ENCODE assay signal across 13 cellular contexts in genomic region chr10:119413738-119414611, GRCh38.
DNase-seq lines count a peak whose midpoint lies in the region; ATAC-seq and TF ChIP-seq lines count a peak whose summit lies in the region.
"Had no signal": no experiment of that assay in that cellular context is flagged by ENCODE, and none has a peak within 500 bp of the region (broad histone marks: within the 10 kb centered on the region; RNA-seq: fewer than 3 reads in every experiment).

No MANE protein-coding gene starts in this region.

- H2BK120ac ChIP-seq in H9 (ENCODE audit: low read depth, low read length, poor library complexity, severe bottlenecking): no peak overlapping the region

- no peak overlapping the region for H2AK5ac ChIP-seq in H9 (ENCODE audit: insufficient read length, low read length)

- H2BK20ac ChIP-seq in H9 (ENCODE audit: low read depth, low read length, poor library complexity, severe bottlenecking): no peak overlapping the region

- H3K9me3 Mint-ChIP-seq in H9: no peaks in the 10 kb centered on the region
- no peaks in the 10 kb centered on the region for H3K9me3 Mint-ChIP-seq in T-helper 2 cell treated with Interferon-gamma antibody and Interleukin-4, amounts not matched to agents 5 μg/mL and 100 μg/mL, for 36 hours

- no peak for ATAC-seq in GM19351 (IDR thresholded peaks at IDR 0.05; ENCODE audit: unreplicated experiment)

- peak in 1 of 4 donors; percentile 14 for TF ChIP-seq EP300 in sigmoid colon (IDR thresholded peaks at IDR 0.05)

- no peaks in the 10 kb centered on the region for H3K4me1 ChIP-seq in H9 (ENCODE audit: insufficient read depth, low read length)
- H3K4me1 ChIP-seq in sigmoid colon: peaks cover 0 to 39% (median 28%) of the 10 kb centered on the region in 4 donors
- H3K4me1 ChIP-seq: HAP-1 had no signal

- peak overlapping the region in 1 of 3 experiments; percentile 27; a peak in 1 of 7 replicates for H3K27ac Mint-ChIP-seq in H9
- no peak overlapping the region for H3K27ac Mint-ChIP-seq in T-helper 2 cell treated with Interferon-gamma antibody and Interleukin-4, amounts not matched to agents 5 μg/mL and 100 μg/mL, for 36 hours

- no peaks in the 10 kb centered on the region for H3K79me2 ChIP-seq in H9 (ENCODE audit: insufficient read depth, low read length)

- peak overlapping the region; percentile 29 for H3K18ac ChIP-seq in H9 (ENCODE audit: insufficient read length, low read depth, low read length)

- no peak overlapping the region for H3K4me3 ChIP-seq in sigmoid colon
- H3K4me3 ChIP-seq: HAP-1 had no signal

- no peak overlapping the region; a peak in 1 of 5 replicates for H3K4me3 Mint-ChIP-seq in H9
- H3K4me3 Mint-ChIP-seq in T-helper 2 cell treated with Interferon-gamma antibody and Interleukin-4, amounts not matched to agents 5 μg/mL and 100 μg/mL, for 36 hours: no peak overlapping the region

- TF ChIP-seq CTCF in H9 (conservative IDR thresholded peaks at IDR 0.05) (no peak), sigmoid colon (IDR thresholded peaks at IDR 0.05) (no peak)

- no peaks in the 10 kb centered on the region for H3K23me2 ChIP-seq in H9 (ENCODE audit: insufficient read length, low read depth, low read length, poor library complexity, severe bottlenecking)

- peaks cover 4% of the 10 kb centered on the region for H3K27me3 Mint-ChIP-seq in H9 (ENCODE audit: low read depth)
- H3K27me3 Mint-ChIP-seq in T-helper 2 cell treated with Interferon-gamma antibody and Interleukin-4, amounts not matched to agents 5 μg/mL and 100 μg/mL, for 36 hours (ENCODE audit: low read depth): no peaks in the 10 kb centered on the region

- no peak overlapping the region for H4K91ac ChIP-seq in H9 (ENCODE audit: insufficient read length, low read depth, low read length)

- intact Hi-C loops in sigmoid colon (cut with DNase I): loop anchor here (5.0 kb wide), 2 partner anchors 67 to 107 kb away; no protein-coding TSS in a partner anchor

- no peak overlapping the region for H4K8ac ChIP-seq in H9 (replicated peaks; ENCODE audit: insufficient read length, low read depth, low read length)

- no peak overlapping the region for H3K9ac ChIP-seq in H9 (ENCODE audit: extremely low read depth, insufficient read length, low read length)

- H3K36me3 Mint-ChIP-seq in H9 (ENCODE audit: insufficient read depth in 1 of 3, low read depth in 3 of 3): no peaks in the 10 kb centered on the region
- no peaks in the 10 kb centered on the region for H3K36me3 Mint-ChIP-seq in T-helper 2 cell treated with Interferon-gamma antibody and Interleukin-4, amounts not matched to agents 5 μg/mL and 100 μg/mL, for 36 hours (ENCODE audit: low read depth)

- H3K27me3 ChIP-seq in H9 (ENCODE audit: insufficient read depth, low read length) (no peaks in the 10 kb centered on the region), sigmoid colon (no peaks in the 10 kb centered on the region)

- H3K27ac ChIP-seq in H9 (ENCODE audit: insufficient read length, low read depth, low read length): no peak overlapping the region
- peak overlapping the region; percentile 53 to 77 (median 68) for H3K27ac ChIP-seq in sigmoid colon

- TF ChIP-seq POLR2A in sigmoid colon (IDR thresholded peaks at IDR 0.05): no peak

- no peak overlapping the region for H2BK5ac ChIP-seq in H9 (ENCODE audit: insufficient read length, low read length)

- DNase-seq in H9 (no peak), dedifferentiated amniotic fluid mesenchymal stem cell (ENCODE audit: extremely low spot score) (peak; percentile 58), left kidney (ENCODE audit: low read depth, low spot score) (peak; percentile 83), sigmoid colon (peak; percentile 81)
- DNase-seq in T-helper 2 cell treated with Interferon-gamma antibody and Interleukin-4, amounts not matched to agents 5 μg/mL and 100 μg/mL, for 36 hours (ENCODE audit: low spot score): no peak
- no peak for DNase-seq in activated naive CD4-positive, alpha-beta T cell (lab: John Stamatoyannopoulos, UW)
- no peak for DNase-seq in activated CD8-positive, alpha-beta memory T cell treated with anti-CD3 and anti-CD28 coated beads, Interleukin-2, amount 50 U/mL, for 4 hours
- DNase-seq: activated CD4-positive, alpha-beta T cell treated with anti-CD3 and anti-CD28 coated beads, Interleukin-2, amount 50 U/mL, for 4 hours; central memory CD4-positive, alpha-beta T cell; NCI-H1436; stimulated activated CD4-positive, alpha-beta T cell treated with anti-CD3 and anti-CD28 coated beads, Interleukin-1b, Interleukin-23, amount 100 ng/mL, for 48 hours had no signal

- H2BK15ac ChIP-seq in H9 (ENCODE audit: low read depth, low read length): no peak overlapping the region

- H3K23ac ChIP-seq in H9 (ENCODE audit: insufficient read length, low read depth, low read length): no peak overlapping the region

- H2AFZ ChIP-seq in H9 (ENCODE audit: low read length): no peak overlapping the region

- no peaks in the 10 kb centered on the region for H3K79me1 ChIP-seq in H9 (ENCODE audit: insufficient read depth, low read depth, low read length, poor library complexity, severe bottlenecking)

- H3K36me3 ChIP-seq in sigmoid colon: no peaks in the 10 kb centered on the region
- H3K36me3 ChIP-seq: HAP-1 had no signal

- no peak overlapping the region for H3K4me2 ChIP-seq in H9 (ENCODE audit: insufficient read depth, insufficient read length, low read length)

- H3K4me1 Mint-ChIP-seq in H9: peaks cover 9 to 15% of the 10 kb centered on the region in 2 experiments
- H3K4me1 Mint-ChIP-seq in T-helper 2 cell treated with Interferon-gamma antibody and Interleukin-4, amounts not matched to agents 5 μg/mL and 100 μg/mL, for 36 hours (ENCODE audit: low read depth): peaks cover 2% of the 10 kb centered on the region

- H3T11ph ChIP-seq in H9 (ENCODE audit: low read length): no peak overlapping the region

- no CpG with 5 or more reads among the region's 23 CpGs for WGBS in H9 (ENCODE audit: extremely low coverage, insufficient read length, low lambda C conversion rate)
- 74 to 76% methylated on average over 23 of the region's 23 CpGs for WGBS in sigmoid colon, 2 donors

- H3K56ac ChIP-seq in H9 (ENCODE audit: insufficient read length, low read depth, low read length): no peak overlapping the region

- no peak overlapping the region for H2BK12ac ChIP-seq in H9 (ENCODE audit: insufficient read length, low read depth, low read length)

- H4K20me1 ChIP-seq in H9 (ENCODE audit: control insufficient read depth, insufficient read depth, insufficient read length): no peaks in the 10 kb centered on the region

- H4K5ac ChIP-seq in H9 (ENCODE audit: insufficient read length, low read depth, low read length): no peak overlapping the region

- peak overlapping the region; percentile 15; the same call in 1 of the 2 replicates for H3K14ac ChIP-seq in H9 (ENCODE audit: insufficient read depth, low read length)

- H3K9me3 ChIP-seq in H9 (ENCODE audit: control insufficient read depth, low read depth, low read length) (no peaks in the 10 kb centered on the region), sigmoid colon (no peaks in the 10 kb centered on the region)
- H3K9me3 ChIP-seq: HAP-1 had no signal

- H3K4ac ChIP-seq in H9 (ENCODE audit: low read depth, low read length): no peak overlapping the region

Comparison
In these comparisons a context has a peak if more than half of its experiments do, and no peak if none do; other contexts are left out.
1. DNase-seq: peak in dedifferentiated amniotic fluid mesenchymal stem cell (single experiment), left kidney (single experiment) and sigmoid colon (single experiment); none in H9 (single experiment), T-helper 2 cell treated with Interferon-gamma antibody and Interleukin-4, amounts not matched to agents 5 μg/mL and 100 μg/mL, for 36 hours (single experiment), activated naive CD4-positive, alpha-beta T cell (0 of 4) and activated CD8-positive, alpha-beta memory T cell treated with anti-CD3 and anti-CD28 coated beads, Interleukin-2, amount 50 U/mL, for 4 hours (single experiment).